ENCODE assay signal across 15 cellular contexts in the genomic region with DNA sequence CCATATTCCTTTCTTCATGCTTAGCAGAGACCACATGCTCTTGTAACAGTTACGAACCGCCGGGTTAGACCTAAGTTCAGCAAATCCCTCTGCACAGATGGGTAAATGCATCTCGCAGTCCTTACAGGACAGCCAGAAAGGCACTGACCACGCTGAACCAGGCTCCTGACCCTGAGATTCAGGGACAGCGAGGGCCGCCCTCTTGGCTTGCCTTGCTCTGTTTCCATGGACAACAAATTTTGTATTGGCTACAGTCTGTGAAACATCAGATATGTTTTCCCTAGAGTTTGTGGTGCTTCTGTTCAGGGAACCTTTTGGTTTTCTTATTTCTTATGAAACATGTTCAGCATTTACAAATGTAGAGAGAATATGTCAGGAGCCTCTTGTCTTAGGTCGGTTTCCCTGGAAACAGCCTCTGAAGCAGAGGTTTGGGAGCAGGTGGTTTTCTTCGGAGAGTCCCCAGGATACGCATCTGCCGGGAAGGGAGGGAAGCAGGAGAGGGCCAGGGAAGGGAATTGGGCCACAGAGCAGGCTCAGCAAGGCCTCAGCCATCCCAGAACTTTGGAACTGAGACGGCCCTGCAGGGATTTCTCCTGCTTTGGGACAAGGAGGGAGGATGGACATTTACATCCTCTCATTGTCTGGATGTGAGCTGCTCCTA.
DNase-seq lines count a peak whose midpoint lies in the region; ATAC-seq, FAIRE-seq and TF ChIP-seq lines count a peak whose summit lies in the region.
"Had no signal": no experiment of that assay in that cellular context is flagged by ENCODE, and none has a peak within 500 bp of the region (broad histone marks: within the 10 kb centered on the region; RNA-seq: fewer than 3 reads in every experiment).

No MANE protein-coding gene starts in this region.

- TF ChIP-seq POLR2A in spleen (IDR thresholded peaks at IDR 0.05) = no peak
- TF ChIP-seq POLR2A in H54 (IDR thresholded peaks at IDR 0.05; ENCODE audit: low read depth, low read length) = no peak

- no peak overlapping the region for H3K9ac ChIP-seq in BLaER1 treated with 17β-estradiol and CSF1 and Interleukin-3, amounts not matched to agents 10 nM and 100 nM

- no peaks in the 10 kb centered on the region for H3K36me3 Mint-ChIP-seq in activated CD8-positive, alpha-beta memory T cell treated with anti-CD3 and anti-CD28 coated beads, Interleukin-2, amount 10 ng/mL, durations not matched to agents 7 days and 5 days

- 73 to 86% (median 84%) methylated on average over 12 of the region's 12 CpGs for WGBS in spleen, 5 donors

- H4K20me1 ChIP-seq in BLaER1 treated with 17β-estradiol and CSF1 and Interleukin-3, amounts not matched to agents 10 nM and 100 nM = no peaks in the 10 kb centered on the region

- no peaks in the 10 kb centered on the region; a peak in 2 of 22 replicates for H3K36me3 ChIP-seq in BLaER1 treated with 17β-estradiol and CSF1 and Interleukin-3, amounts not matched to agents 10 nM and 100 nM
- no peaks in the 10 kb centered on the region for H3K36me3 ChIP-seq in mucosa of descending colon (ENCODE audit: low read depth)
- H3K36me3 ChIP-seq in spleen = no peaks in the 10 kb centered on the region
- H3K36me3 ChIP-seq: lower lobe of right lung, neutrophil had no signal

- FAIRE-seq in H54 (lab: Jason Lieb, UNC) = no peak

- peak; percentile 30 for ATAC-seq in mucosa of descending colon
- ATAC-seq in activated CD8-positive, alpha-beta memory T cell treated with anti-CD3 and anti-CD28 coated beads, Interleukin-2, amount 10 ng/mL, durations not matched to agents 7 days and 5 days = no peak
- ATAC-seq: activated CD4-positive, CD25-positive, alpha-beta regulatory T cell treated with anti-CD3 and anti-CD28 coated beads, Interleukin-2, amount 50 U/mL, for 24 hours had no signal

- peak overlapping the region in 5 of 11 experiments; percentile 23 to 63 (median 44); a peak in 9 of 22 replicates for H3K27ac ChIP-seq in BLaER1 treated with 17β-estradiol and CSF1 and Interleukin-3, amounts not matched to agents 10 nM and 100 nM
- H3K27ac ChIP-seq in coronary artery (peak overlapping the region; percentile 51 to 88), spleen (peak overlapping the region in 6 of 8 donors; percentile 6 to 42 (median 26)), substantia nigra (ENCODE audit: low read depth, low read length, poor library complexity, severe bottlenecking) (no peak overlapping the region)
- H3K27ac ChIP-seq: lower lobe of right lung, neutrophil had no signal

- H3K4me1 Mint-ChIP-seq in activated CD8-positive, alpha-beta memory T cell treated with anti-CD3 and anti-CD28 coated beads, Interleukin-2, amount 10 ng/mL, durations not matched to agents 7 days and 5 days = no peaks in the 10 kb centered on the region

- no peaks in the 10 kb centered on the region for H3K27me3 ChIP-seq in BLaER1 treated with 17β-estradiol and CSF1 and Interleukin-3, amounts not matched to agents 10 nM and 100 nM
- H3K27me3 ChIP-seq in spleen (replicated peaks in 1 of 7) = no peaks in the 10 kb centered on the region
- H3K27me3 ChIP-seq: neutrophil had no signal

- no peak for TF ChIP-seq CTCF in coronary artery (IDR thresholded peaks at IDR 0.05)
- no peak for TF ChIP-seq CTCF in mucosa of descending colon (IDR thresholded peaks at IDR 0.05)
- TF ChIP-seq CTCF in spleen (IDR thresholded peaks at IDR 0.05 in 8 of 11, conservative IDR thresholded peaks at IDR 0.05 in 3 of 11) = no peak

- H3K27me3 Mint-ChIP-seq in activated CD8-positive, alpha-beta memory T cell treated with anti-CD3 and anti-CD28 coated beads, Interleukin-2, amount 10 ng/mL, durations not matched to agents 7 days and 5 days = no peaks in the 10 kb centered on the region

- intact Hi-C loops in mucosa of descending colon (cut with DNase I, micrococcal nuclease) = no loop called here
- intact Hi-C loops in spleen (cut with DNase I; ENCODE audit: low total_unique reads) = no loop called here

- H3K9me3 Mint-ChIP-seq in activated CD8-positive, alpha-beta memory T cell treated with anti-CD3 and anti-CD28 coated beads, Interleukin-2, amount 10 ng/mL, durations not matched to agents 7 days and 5 days (ENCODE audit: low read depth) = no peaks in the 10 kb centered on the region
- H3K9me3 Mint-ChIP-seq: HFFc6 had no signal

- H3K4me2 ChIP-seq in BLaER1 treated with 17β-estradiol and CSF1 and Interleukin-3, amounts not matched to agents 10 nM and 100 nM = peak overlapping the region in 9 of 11 experiments; percentile 9 to 64 (median 49); a peak in 17 of 22 replicates

- CTCF ChIA-PET in activated CD8-positive, alpha-beta memory T cell treated with anti-CD3 and anti-CD28 coated beads, Interleukin-2, amount 10 ng/mL, durations not matched to agents 7 days and 5 days (lab: Charles Lee) = no interaction called here

- H3K4me3 ChIP-seq in BLaER1 treated with 17β-estradiol and CSF1 and Interleukin-3, amounts not matched to agents 10 nM and 100 nM = no peak overlapping the region
- H3K4me3 ChIP-seq in coronary artery (peak overlapping the region; percentile 17), mucosa of descending colon (no peak overlapping the region), spleen (no peak overlapping the region)
- H3K4me3 ChIP-seq: lower lobe of right lung had no signal

- peaks cover 0 to 8% (median 0%) of the 10 kb centered on the region in 11 experiments; a peak in 3 of 22 replicates for H3K9me3 ChIP-seq in BLaER1 treated with 17β-estradiol and CSF1 and Interleukin-3, amounts not matched to agents 10 nM and 100 nM (replicated peaks in 1 of 11)
- H3K9me3 ChIP-seq in mucosa of descending colon = no peaks in the 10 kb centered on the region
- H3K9me3 ChIP-seq in spleen = no peaks in the 10 kb centered on the region
- H3K9me3 ChIP-seq: lower lobe of right lung, neutrophil had no signal

- no peak overlapping the region for H3K4me3 Mint-ChIP-seq in activated CD8-positive, alpha-beta memory T cell treated with anti-CD3 and anti-CD28 coated beads, Interleukin-2, amount 10 ng/mL, durations not matched to agents 7 days and 5 days
- H3K4me3 Mint-ChIP-seq: HFFc6 had no signal

- DNase-seq in coronary artery (ENCODE audit: low spot score) (peak; percentile 85), mucosa of descending colon (no peak), spleen (no peak), substantia nigra (lab: John Stamatoyannopoulos, UW) (no peak), NCI-H446 treated with DMSO at 0.1 percent for 48 hours (lab: John Stamatoyannopoulos, UW) (no peak), H54 (ENCODE audit: insufficient read length, low spot score) (no peak)
- no peak for DNase-seq in activated CD8-positive, alpha-beta memory T cell treated with anti-CD3 and anti-CD28 coated beads, Interleukin-2, amount 10 ng/mL, durations not matched to agents 7 days and 5 days
- DNase-seq: Calu3, HFFc6, lower lobe of right lung, NCI-H1694, NCI-H526 treated with DMSO at 0.1 percent for 48 hours had no signal

- peaks cover 6 to 22% (median 16%) of the 10 kb centered on the region in 10 experiments; a peak in 18 of 20 replicates for H3K4me1 ChIP-seq in BLaER1 treated with 17β-estradiol and CSF1 and Interleukin-3, amounts not matched to agents 10 nM and 100 nM
- H3K4me1 ChIP-seq in mucosa of descending colon (ENCODE audit: low read depth) (no peaks in the 10 kb centered on the region), spleen (peaks cover 0 to 28% (median 17%) of the 10 kb centered on the region in 6 donors)
- H3K4me1 ChIP-seq: lower lobe of right lung had no signal

- no peak overlapping the region for H3K27ac Mint-ChIP-seq in activated CD8-positive, alpha-beta memory T cell treated with anti-CD3 and anti-CD28 coated beads, Interleukin-2, amount 10 ng/mL, durations not matched to agents 7 days and 5 days
- H3K27ac Mint-ChIP-seq: HFFc6 had no signal
